Comparison of ENCODE assay signal across 16 cellular contexts in the genomic region with DNA sequence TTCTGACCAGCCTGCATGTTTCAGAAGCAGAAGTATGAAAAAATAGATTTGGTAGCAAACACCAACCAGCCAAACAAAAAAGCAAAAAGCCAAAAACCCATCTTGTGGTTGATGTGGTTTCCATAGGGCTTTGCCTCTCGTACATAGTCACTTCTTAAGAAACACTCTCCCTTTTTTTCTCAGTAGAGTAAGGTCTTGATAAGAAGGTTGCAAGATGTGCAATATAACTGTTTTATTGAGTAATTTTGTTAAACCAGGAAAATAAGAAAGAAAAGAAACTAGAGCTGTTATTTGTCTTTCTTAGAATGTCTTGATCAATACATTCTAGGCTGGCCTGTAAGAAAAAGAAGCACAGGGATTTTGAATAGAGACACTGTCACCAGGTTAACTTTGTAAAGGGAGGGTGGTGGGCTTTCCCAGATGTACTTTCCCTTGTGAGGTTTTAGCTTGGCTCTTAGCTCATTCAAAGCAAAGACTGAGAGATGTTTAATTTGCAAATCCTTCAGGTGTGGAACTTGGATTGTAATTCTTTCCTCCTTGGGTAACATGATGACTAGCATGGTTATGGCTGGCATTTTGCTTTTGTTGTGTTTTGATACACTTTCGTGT. TPM values are rescaled to one million over a fixed set of nuclear protein-coding genes. Genes with fewer than 3 reads are reported as not detected.
A peak's percentile ranks its signal among the peaks of the same experiment; 100 is the strongest.
DNase-seq lines count a peak whose midpoint lies in the region; ATAC-seq and TF ChIP-seq lines count a peak whose summit lies in the region.
"Had no signal": no experiment of that assay in that cellular context is flagged by ENCODE, and none has a peak within 500 bp of the region (broad histone marks: within the 10 kb centered on the region; RNA-seq: fewer than 3 reads in every experiment).

No MANE protein-coding gene starts in this region.

- H3K4me3 ChIP-seq in BLaER1 treated with 17β-estradiol and CSF1 and Interleukin-3, amounts not matched to agents 10 nM and 100 nM, result peak overlapping the region in 1 of 10 experiments; percentile 5; a peak in 2 of 20 replicates
- H3K4me3 ChIP-seq in HL-60 (replicated peaks; ENCODE audit: insufficient read depth, low read length) (no peak overlapping the region), muscle layer of colon (ENCODE audit: low read depth in 1 of 2, low read length in 2 of 2) (no peak overlapping the region)
- H3K4me3 ChIP-seq: heart left ventricle, upper lobe of left lung had no signal

- no peaks in the 10 kb centered on the region for H3K9me3 Mint-ChIP-seq in activated CD8-positive, alpha-beta T cell treated with anti-CD3 and anti-CD28 coated beads for 36 hours

- H3K9me3 ChIP-seq in BLaER1 treated with 17β-estradiol and CSF1 and Interleukin-3, amounts not matched to agents 10 nM and 100 nM (replicated peaks in 1 of 11), result no peaks in the 10 kb centered on the region
- H3K9me3 ChIP-seq in muscle layer of colon (ENCODE audit: low read length), result no peaks in the 10 kb centered on the region
- H3K9me3 ChIP-seq: heart left ventricle, upper lobe of left lung had no signal

- peak overlapping the region; percentile 16 for H3K27ac Mint-ChIP-seq in activated CD8-positive, alpha-beta T cell treated with anti-CD3 and anti-CD28 coated beads for 36 hours

- H3K27me3 Mint-ChIP-seq in activated CD8-positive, alpha-beta T cell treated with anti-CD3 and anti-CD28 coated beads for 36 hours, result peaks cover 34% of the 10 kb centered on the region

- peak overlapping the region in 1 of 11 experiments; percentile 15; a peak in 4 of 22 replicates for H3K9ac ChIP-seq in BLaER1 treated with 17β-estradiol and CSF1 and Interleukin-3, amounts not matched to agents 10 nM and 100 nM
- no peak overlapping the region for H3K9ac ChIP-seq in muscle layer of colon (ENCODE audit: low read length)
- H3K9ac ChIP-seq: KMS-11 had no signal

- in situ Hi-C loops in GM13977 (cut with MboI; ENCODE audit: low pct_unique_long_range_greater_than_20kb, low sequenced_read_pairs, unreplicated experiment), result no loop called here

- H3K4me1 Mint-ChIP-seq in activated CD8-positive, alpha-beta T cell treated with anti-CD3 and anti-CD28 coated beads for 36 hours (ENCODE audit: low read depth), result peaks cover 30% of the 10 kb centered on the region

- H3K36me3 Mint-ChIP-seq in activated CD8-positive, alpha-beta T cell treated with anti-CD3 and anti-CD28 coated beads for 36 hours (ENCODE audit: low read depth), result no peaks in the 10 kb centered on the region

- CTCF ChIA-PET in activated CD8-positive, alpha-beta T cell treated with anti-CD3 and anti-CD28 coated beads for 36 hours (lab: Charles Lee), result interaction anchor here (4.0 kb wide), 1 partner anchor 35 kb away, joined by 27 read pairs; no protein-coding TSS in a partner anchor

- H3K27ac ChIP-seq in BLaER1 treated with 17β-estradiol and CSF1 and Interleukin-3, amounts not matched to agents 10 nM and 100 nM, result peak overlapping the region in 7 of 11 experiments; percentile 31 to 69 (median 40); a peak in 9 of 22 replicates
- H3K27ac ChIP-seq in HL-60 (replicated peaks), result no peak overlapping the region
- H3K27ac ChIP-seq in muscle layer of colon (ENCODE audit: low read depth, low read length), result peak overlapping the region; percentile 81
- H3K27ac ChIP-seq: KMS-11 had no signal

- H3K4me2 ChIP-seq in BLaER1 treated with 17β-estradiol and CSF1 and Interleukin-3, amounts not matched to agents 10 nM and 100 nM, result peak overlapping the region; percentile 61 to 88 (median 74)
- H3K4me2 ChIP-seq: KMS-11 had no signal

- ATAC-seq in activated CD8-positive, alpha-beta T cell treated with anti-CD3 and anti-CD28 coated beads for 36 hours, result peak; percentile 70
- ATAC-seq in HG02970 (IDR thresholded peaks at IDR 0.05; ENCODE audit: low FRiP score, unreplicated experiment) (no peak), GM18909 (IDR thresholded peaks at IDR 0.05; ENCODE audit: poor library complexity, unreplicated experiment) (no peak)
- ATAC-seq: heart left ventricle, left cardiac atrium had no signal

- peak; percentile 16 to 51 for DNase-seq in HL-60 (ENCODE audit: low read depth in 1 of 2, low spot score in 1 of 2)
- DNase-seq in activated CD8-positive, alpha-beta T cell treated with anti-CD3 and anti-CD28 coated beads for 36 hours, result peak; percentile 28
- no peak for DNase-seq in kidney glomerular epithelial cell (lab: John Stamatoyannopoulos, UW)
- no peak for DNase-seq in GM13977 (ENCODE audit: low spot score)
- DNase-seq: activated naive CD4-positive, alpha-beta T cell treated with anti-CD3 and anti-CD28 coated beads, Interleukin-2, amount 50 U/mL, for 16 hours; GOT3; heart left ventricle; left cardiac atrium; NCI-H1694; NCI-H526; upper lobe of left lung had no signal

- peaks cover 38 to 90% (median 73%) of the 10 kb centered on the region in 10 experiments for H3K4me1 ChIP-seq in BLaER1 treated with 17β-estradiol and CSF1 and Interleukin-3, amounts not matched to agents 10 nM and 100 nM
- H3K4me1 ChIP-seq in muscle layer of colon (ENCODE audit: insufficient read depth, low read length), result peaks cover 78% of the 10 kb centered on the region

- peak overlapping the region; percentile 2 for H3K4me3 Mint-ChIP-seq in activated CD8-positive, alpha-beta T cell treated with anti-CD3 and anti-CD28 coated beads for 36 hours

- H3K27me3 ChIP-seq in BLaER1 treated with 17β-estradiol and CSF1 and Interleukin-3, amounts not matched to agents 10 nM and 100 nM, result peaks cover 0 to 39% (median 0%) of the 10 kb centered on the region in 11 experiments; a peak in 6 of 22 replicates
- H3K27me3 ChIP-seq in HL-60 (ENCODE audit: insufficient read depth, poor library complexity, severe bottlenecking) (peaks cover 3% of the 10 kb centered on the region), muscle layer of colon (ENCODE audit: control insufficient read depth in 1 of 2, insufficient read depth in 2 of 2, low read length in 2 of 2) (no peaks in the 10 kb centered on the region)
- H3K27me3 ChIP-seq: upper lobe of left lung had no signal

- H4K20me1 ChIP-seq in BLaER1 treated with 17β-estradiol and CSF1 and Interleukin-3, amounts not matched to agents 10 nM and 100 nM, result peaks cover 0 to 94% (median 50%) of the 10 kb centered on the region in 11 experiments; a peak in 17 of 22 replicates

- POLR2A ChIA-PET in activated CD8-positive, alpha-beta T cell treated with anti-CD3 and anti-CD28 coated beads for 36 hours (lab: Charles Lee), result interaction anchor here (0.6 to 1.0 kb wide), 2 partner anchors 54 to 280 kb away, joined by 3 read pairs; no protein-coding TSS in a partner anchor

- peaks cover 0 to 52% (median 9%) of the 10 kb centered on the region in 11 experiments; a peak in 13 of 22 replicates for H3K36me3 ChIP-seq in BLaER1 treated with 17β-estradiol and CSF1 and Interleukin-3, amounts not matched to agents 10 nM and 100 nM
- H3K36me3 ChIP-seq in muscle layer of colon (ENCODE audit: insufficient read depth, low read length), result no peaks in the 10 kb centered on the region
- H3K36me3 ChIP-seq: heart left ventricle, upper lobe of left lung had no signal

- intact Hi-C loops in activated CD8-positive, alpha-beta T cell treated with anti-CD3 and anti-CD28 coated beads for 36 hours (cut with micrococcal nuclease), result no loop called here

- TF ChIP-seq CTCF in HL-60 (IDR thresholded peaks at IDR 0.05; ENCODE audit: insufficient read depth, low read length) (no peak), GM13977 (IDR thresholded peaks at IDR 0.05; ENCODE audit: extremely low read depth, insufficient read depth, missing control alignments) (no peak)
- no peak for TF ChIP-seq CTCF in activated CD8-positive, alpha-beta T cell treated with anti-CD3 and anti-CD28 coated beads for 36 hours (IDR thresholded peaks at IDR 0.05)

RNA-seq across cellular contexts. Expression of a gene that starts 49.7 kb away (rescaled TPM):
- 1 to 10 TPM; 3.2 to 4.0 TPM for total RNA-seq in activated CD8-positive, alpha-beta T cell treated with anti-CD3 and anti-CD28 coated beads for 36 hours

Comparison
In these comparisons a context has a peak if more than half of its experiments do, and no peak if none do; other contexts are left out.
1. DNase-seq: peak in HL-60 (2 of 2) and activated CD8-positive, alpha-beta T cell treated with anti-CD3 and anti-CD28 coated beads for 36 hours (single experiment); none in kidney glomerular epithelial cell (single experiment) and GM13977 (single experiment).